23 cellular contexts compared by ENCODE assay signal in the genomic region with DNA sequence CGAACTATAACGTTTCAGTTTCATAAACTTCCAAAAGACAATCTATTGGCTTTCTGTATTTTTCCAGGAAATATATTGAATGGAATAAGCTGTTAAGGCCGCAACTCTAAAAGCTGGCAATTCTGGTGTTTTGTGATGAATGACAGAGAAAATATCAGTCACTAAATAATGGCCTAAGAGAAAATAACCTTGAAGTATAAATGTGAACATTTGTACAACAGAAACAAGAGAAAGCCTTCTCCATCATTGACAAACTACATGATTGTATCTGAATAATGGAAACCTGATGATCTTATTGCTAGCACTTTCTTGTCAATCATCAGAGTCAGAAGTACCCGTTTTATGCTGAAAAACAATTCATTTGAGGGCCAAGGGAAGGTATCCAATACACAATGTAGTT.
A peak's percentile ranks its signal among the peaks of the same experiment; 100 is the strongest.
DNase-seq lines count a peak whose midpoint lies in the region; ATAC-seq and TF ChIP-seq lines count a peak whose summit lies in the region.
"Had no signal": no experiment of that assay in that cellular context is flagged by ENCODE, and none has a peak within 500 bp of the region (broad histone marks: within the 10 kb centered on the region; RNA-seq: fewer than 3 reads in every experiment).

No MANE protein-coding gene starts in this region.

- TF ChIP-seq POLR2A in IMR-90 (IDR thresholded peaks at IDR 0.05; ENCODE audit: low read depth, low read length) = no peak

- no peak overlapping the region for H3K4ac ChIP-seq in IMR-90 (ENCODE audit: low read depth, low read length)

- no peaks in the 10 kb centered on the region for H3K9me3 ChIP-seq in IMR-90 (ENCODE audit: control insufficient read depth, insufficient read depth, low read length)
- H3K9me3 ChIP-seq in fibroblast of lung (ENCODE audit: control insufficient read depth, insufficient read depth, low read depth, low read length) = no peaks in the 10 kb centered on the region
- no peaks in the 10 kb centered on the region for H3K9me3 ChIP-seq in neural progenitor cell (ENCODE audit: low read depth)
- H3K9me3 ChIP-seq in lower lobe of right lung = no peaks in the 10 kb centered on the region
- H3K9me3 ChIP-seq: A549; BE2C; BLaER1 treated with 17β-estradiol and CSF1 and Interleukin-3, amounts not matched to agents 10 nM and 100 nM had no signal

- no peak overlapping the region for H3K18ac ChIP-seq in IMR-90 (ENCODE audit: low read depth, low read length)

- H3K4me2 ChIP-seq in IMR-90 (ENCODE audit: low read depth, low read length) = peak overlapping the region; percentile 56; the same call in 1 of the 2 replicates
- H3K4me2 ChIP-seq in fibroblast of lung (ENCODE audit: extremely low read depth, insufficient read depth, low read length) = peak overlapping the region; percentile 11
- H3K4me2 ChIP-seq in neural progenitor cell = peak overlapping the region; percentile 59
- H3K4me2 ChIP-seq: A549; BLaER1 treated with 17β-estradiol and CSF1 and Interleukin-3, amounts not matched to agents 10 nM and 100 nM had no signal

- H2BK15ac ChIP-seq in IMR-90 (ENCODE audit: low read depth, low read length) = no peak overlapping the region

- H3K27me3 ChIP-seq in IMR-90 (ENCODE audit: control insufficient read depth, insufficient read depth, low read length) (no peaks in the 10 kb centered on the region), fibroblast of lung (ENCODE audit: control insufficient read depth, insufficient read depth, low read length) (no peaks in the 10 kb centered on the region), neural progenitor cell (no peaks in the 10 kb centered on the region), lower lobe of right lung (ENCODE audit: low read depth) (no peaks in the 10 kb centered on the region)
- H3K27me3 ChIP-seq: BE2C; BLaER1 treated with 17β-estradiol and CSF1 and Interleukin-3, amounts not matched to agents 10 nM and 100 nM had no signal

- H3K4me3 Mint-ChIP-seq in neural progenitor cell (peak overlapping the region; percentile 19), mesothelial cell of epicardium (no peak overlapping the region)
- H3K4me3 Mint-ChIP-seq: CD14-positive monocyte; CD4-positive, alpha-beta T cell; CD8-positive, alpha-beta memory T cell had no signal

- H4K20me1 ChIP-seq in IMR-90 (ENCODE audit: insufficient read depth, low read length) (no peaks in the 10 kb centered on the region), fibroblast of lung (ENCODE audit: control insufficient read depth, extremely low read depth, insufficient read depth, low read length) (no peaks in the 10 kb centered on the region), neural progenitor cell (ENCODE audit: low read depth) (no peaks in the 10 kb centered on the region)
- H4K20me1 ChIP-seq: BLaER1 treated with 17β-estradiol and CSF1 and Interleukin-3, amounts not matched to agents 10 nM and 100 nM had no signal

- H2BK120ac ChIP-seq in IMR-90 (ENCODE audit: low read depth, low read length) = no peak overlapping the region

- no peak for DNase-seq in IMR-90
- DNase-seq in fibroblast of lung (ENCODE audit: low read depth in 2 of 2) = no peak
- no peak for DNase-seq in neural progenitor cell (ENCODE audit: low spot score)
- no peak for DNase-seq in mesothelial cell of epicardium (ENCODE audit: low spot score in 2 of 2, unreplicated experiment in 2 of 2)
- no peak for DNase-seq in NCI-H2081 treated with DMSO at 0.1 percent for 48 hours (lab: John Stamatoyannopoulos, UW)
- no peak for DNase-seq in lower lobe of right lung
- DNase-seq: 8988T; ACHN; AML-193; BE2C; CD4-positive, alpha-beta T cell; CD8-positive, alpha-beta memory T cell; DMS 273 treated with DMSO at 0.1 percent for 48 hours; DMS79; EL; GDM1; H7; HCEC 1CT had no signal

- no peak overlapping the region for H2BK5ac ChIP-seq in IMR-90 (ENCODE audit: low read depth, low read length, poor library complexity, severe bottlenecking)

- BruUV-seq in IMR-90 (replicated peaks; lab: Mats Ljungman, UMichigan) = no TSS peak

- intact Hi-C loops in IMR-90 (cut with micrococcal nuclease) = no loop called here
- intact Hi-C loops in lower lobe of right lung (cut with DNase I) = no loop called here

- H3K56ac ChIP-seq in IMR-90 (ENCODE audit: extremely low read depth, insufficient read depth, low read length) = no peak overlapping the region

- no peak for ATAC-seq in IMR-90 (ENCODE audit: low read depth)
- ATAC-seq in GM21367 (IDR thresholded peaks at IDR 0.05; ENCODE audit: unreplicated experiment) = no peak
- ATAC-seq in lower lobe of right lung = no peak
- ATAC-seq: A549, GM12878 had no signal

- CTCF ChIA-PET in IMR-90 (lab: Yijun Ruan, JAX) = interaction anchor here (1.1 to 1.3 kb wide), 2 partner anchors 10 to 15 kb away, joined by 3 to 4 read pairs; no protein-coding TSS in a partner anchor

- H3K79me1 ChIP-seq in IMR-90 (ENCODE audit: low read depth in 1 of 2, low read length in 2 of 2) = no peaks in the 10 kb centered on the region; a peak in 1 of 4 replicates

- peaks cover 9% of the 10 kb centered on the region for H3F3A ChIP-seq in neural progenitor cell (ENCODE audit: low read depth)

- POLR2A ChIA-PET in IMR-90 (lab: Charles Lee; ENCODE audit: unreplicated experiment) = no interaction called here

- WGBS in IMR-90 (ENCODE audit: extremely low coverage in 2 of 2, insufficient read length in 1 of 2), 2 experiments = no CpG with 5 or more reads among the region's 4 CpGs

- H3K27ac Mint-ChIP-seq in neural progenitor cell (peak overlapping the region; percentile 96), mesothelial cell of epicardium (no peak overlapping the region)
- H3K27ac Mint-ChIP-seq: CD14-positive monocyte; CD4-positive, alpha-beta T cell; CD8-positive, alpha-beta memory T cell had no signal

- TF ChIP-seq CTCF in IMR-90 (conservative IDR thresholded peaks at IDR 0.05; ENCODE audit: low read depth, low read length) = no peak
- no peak for TF ChIP-seq CTCF in fibroblast of lung (conservative IDR thresholded peaks at IDR 0.05 in 1 of 2, IDR thresholded peaks at IDR 0.05 in 1 of 2; ENCODE audit: low read depth in 1 of 2, low read length in 2 of 2)
- no peak for TF ChIP-seq CTCF in neural progenitor cell (IDR thresholded peaks at IDR 0.05)
- no peak for TF ChIP-seq CTCF in mesothelial cell of epicardium (IDR thresholded peaks at IDR 0.05; ENCODE audit: unreplicated experiment)
- TF ChIP-seq CTCF in lower lobe of right lung (IDR thresholded peaks at IDR 0.05) = no peak

- no peak overlapping the region for H3K14ac ChIP-seq in IMR-90 (replicated peaks; ENCODE audit: low read depth, low read length)

- no peak overlapping the region for H2AK5ac ChIP-seq in IMR-90 (ENCODE audit: low read depth, low read length)

- H2AFZ ChIP-seq in IMR-90 (replicated peaks; ENCODE audit: low read length, poor library complexity) = no peak overlapping the region
- no peak overlapping the region for H2AFZ ChIP-seq in fibroblast of lung (ENCODE audit: low read length)
- H2AFZ ChIP-seq in neural progenitor cell (replicated peaks) = no peak overlapping the region

- no peak overlapping the region for H4K91ac ChIP-seq in IMR-90 (ENCODE audit: insufficient read depth, low read depth, low read length)

- H3K36me3 ChIP-seq in IMR-90 (ENCODE audit: control insufficient read depth, insufficient read depth, low read length) (no peaks in the 10 kb centered on the region), fibroblast of lung (ENCODE audit: control insufficient read depth, insufficient read depth, low read length) (no peaks in the 10 kb centered on the region), neural progenitor cell (no peaks in the 10 kb centered on the region), lower lobe of right lung (no peaks in the 10 kb centered on the region)
- H3K36me3 ChIP-seq: BE2C; BLaER1 treated with 17β-estradiol and CSF1 and Interleukin-3, amounts not matched to agents 10 nM and 100 nM had no signal

- H3K79me2 ChIP-seq in fibroblast of lung (ENCODE audit: control insufficient read depth, insufficient read depth, low read length) (no peaks in the 10 kb centered on the region), neural progenitor cell (ENCODE audit: low read depth) (peaks cover 26% of the 10 kb centered on the region)

- H3K27me3 Mint-ChIP-seq in neural progenitor cell (ENCODE audit: insufficient read depth, low read depth) (no peaks in the 10 kb centered on the region), mesothelial cell of epicardium (ENCODE audit: low read depth) (no peaks in the 10 kb centered on the region)
- H3K27me3 Mint-ChIP-seq: CD4-positive, alpha-beta T cell; CD8-positive, alpha-beta memory T cell had no signal

- peaks cover 3% of the 10 kb centered on the region; the same call in 1 of the 2 replicates for H3K4me1 ChIP-seq in IMR-90 (ENCODE audit: control insufficient read depth, insufficient read depth, low read length)
- H3K4me1 ChIP-seq in fibroblast of lung (ENCODE audit: control insufficient read depth, extremely low read depth, insufficient read depth, low read length) = no peaks in the 10 kb centered on the region
- H3K4me1 ChIP-seq in neural progenitor cell = peaks cover 31% of the 10 kb centered on the region
- no peaks in the 10 kb centered on the region for H3K4me1 ChIP-seq in lower lobe of right lung
- H3K4me1 ChIP-seq: A549; BE2C; BLaER1 treated with 17β-estradiol and CSF1 and Interleukin-3, amounts not matched to agents 10 nM and 100 nM had no signal

- H3K4me3 ChIP-seq in IMR-90 (ENCODE audit: insufficient read depth, low read depth, low read length) = no peak overlapping the region
- no peak overlapping the region for H3K4me3 ChIP-seq in fibroblast of lung (replicated peaks in 1 of 4; ENCODE audit: control extremely low read depth in 1 of 4, insufficient read depth in 1 of 4, low read depth in 3 of 4, low read length in 4 of 4)
- H3K4me3 ChIP-seq in neural progenitor cell = no peak overlapping the region
- no peak overlapping the region for H3K4me3 ChIP-seq in lower lobe of right lung
- H3K4me3 ChIP-seq: A549; BLaER1 treated with 17β-estradiol and CSF1 and Interleukin-3, amounts not matched to agents 10 nM and 100 nM; GM12878 had no signal

- dilution Hi-C loops in IMR-90 (cut with HindIII; ENCODE audit: low sequenced_read_pairs, unreplicated experiment) = no loop called here

- no peak for TF ChIP-seq RAD21 in IMR-90 (IDR thresholded peaks at IDR 0.05; ENCODE audit: low read length)

- no peak overlapping the region for H2AK9ac ChIP-seq in IMR-90 (replicated peaks; ENCODE audit: low read depth, low read length, poor library complexity)

- H3K9ac ChIP-seq in IMR-90 (ENCODE audit: low read depth, low read length) = no peak overlapping the region
- no peak overlapping the region for H3K9ac ChIP-seq in fibroblast of lung (ENCODE audit: insufficient read depth, low read length)
- H3K9ac ChIP-seq in neural progenitor cell = no peak overlapping the region
- H3K9ac ChIP-seq: BLaER1 treated with 17β-estradiol and CSF1 and Interleukin-3, amounts not matched to agents 10 nM and 100 nM had no signal

- H3K27ac ChIP-seq in IMR-90 (ENCODE audit: insufficient read depth, low read length) (no peak overlapping the region), fibroblast of lung (ENCODE audit: insufficient read depth, low read length) (no peak overlapping the region), neural progenitor cell (peak overlapping the region; percentile 72), lower lobe of right lung (no peak overlapping the region)
- H3K27ac ChIP-seq: A549; BLaER1 treated with 17β-estradiol and CSF1 and Interleukin-3, amounts not matched to agents 10 nM and 100 nM had no signal

- H3K36me3 Mint-ChIP-seq in neural progenitor cell (peaks cover 18% of the 10 kb centered on the region), mesothelial cell of epicardium (peaks cover 2% of the 10 kb centered on the region)
- H3K36me3 Mint-ChIP-seq: CD14-positive monocyte; CD8-positive, alpha-beta memory T cell had no signal

- H3K4me1 Mint-ChIP-seq in neural progenitor cell = peaks cover 58% of the 10 kb centered on the region
- H3K4me1 Mint-ChIP-seq in mesothelial cell of epicardium = peaks cover 4% of the 10 kb centered on the region
- H3K4me1 Mint-ChIP-seq: CD14-positive monocyte; CD8-positive, alpha-beta memory T cell had no signal

- H4K5ac ChIP-seq in IMR-90 (ENCODE audit: low read depth, low read length) = no peak overlapping the region

- in situ Hi-C loops in IMR-90 (cut with MboI; ENCODE audit: low sequenced_read_pairs) = no loop called here

- H3K9me3 Mint-ChIP-seq in neural progenitor cell = no peaks in the 10 kb centered on the region
- peaks cover 6% of the 10 kb centered on the region for H3K9me3 Mint-ChIP-seq in mesothelial cell of epicardium
- H3K9me3 Mint-ChIP-seq: CD4-positive, alpha-beta T cell had no signal

- no peaks in the 10 kb centered on the region for H3K9me1 ChIP-seq in IMR-90 (ENCODE audit: insufficient read depth, low read length)

- H3K23ac ChIP-seq in IMR-90 (ENCODE audit: low read depth, low read length) = no peak overlapping the region

- H4K8ac ChIP-seq in IMR-90 (ENCODE audit: low read depth in 2 of 2, low read length in 2 of 2) = no peak overlapping the region

- no peak overlapping the region for H2BK20ac ChIP-seq in IMR-90 (ENCODE audit: low read depth, low read length)
